Comparison of ENCODE assay signal across 17 cellular contexts in genomic region chr17:38562903-38563302, GRCh38. TPM values are rescaled to one million over a fixed set of nuclear protein-coding genes. Genes with fewer than 3 reads are reported as not detected.
DNase-seq lines count a peak whose midpoint lies in the region; FAIRE-seq and TF ChIP-seq lines count a peak whose summit lies in the region.
"Had no signal": no experiment of that assay in that cellular context is flagged by ENCODE, and none has a peak within 500 bp of the region (broad histone marks: within the 10 kb centered on the region; RNA-seq: fewer than 3 reads in every experiment).

No MANE protein-coding gene starts in this region.

- H4K20me1 ChIP-seq in BLaER1, result peaks cover 58% of the 10 kb centered on the region

- no peak overlapping the region for H3K9ac ChIP-seq in BLaER1
- no peak overlapping the region for H3K9ac ChIP-seq in HUES6 (ENCODE audit: low read length)
- no peak overlapping the region for H3K9ac ChIP-seq in endodermal cell (ENCODE audit: extremely low read depth, low read length, poor library complexity, severe bottlenecking)

- peak; percentile 88 for DNase-seq in endodermal cell
- DNase-seq in small intestine, result no peak
- DNase-seq in effector CD4-positive, alpha-beta T cell, result no peak
- no peak for DNase-seq in activated T-cell treated with anti-CD3 and anti-CD28 coated beads for 4 hours
- no peak for DNase-seq in activated CD8-positive, alpha-beta memory T cell treated with anti-CD3 and anti-CD28 coated beads for 24 hours
- DNase-seq: CD4-positive, CD25-positive, alpha-beta regulatory T cell; GF-D8; NCI-H1930; NCI-H510A treated with DMSO at 0.1 percent for 48 hours; SHP77 treated with DMSO at 0.1 percent for 48 hours had no signal

- WGBS in endodermal cell (ENCODE audit: insufficient coverage in 1 of 2, insufficient read length in 1 of 2), 2 experiments, result 6 to 10% methylated on average over 5 to 16 of the region's 16 CpGs
- WGBS in small intestine, 3 donors, result 15 to 38% (median 24%) methylated on average over 16 of the region's 16 CpGs

- no peaks in the 10 kb centered on the region for H3K36me3 ChIP-seq in BLaER1
- no peaks in the 10 kb centered on the region for H3K36me3 ChIP-seq in HUES6 (ENCODE audit: control insufficient read depth, insufficient read depth, low read length)
- H3K36me3 ChIP-seq in endodermal cell (ENCODE audit: control insufficient read depth, insufficient read depth, low read length), result no peaks in the 10 kb centered on the region
- H3K36me3 ChIP-seq in small intestine (ENCODE audit: control insufficient read depth in 2 of 2, insufficient read depth in 2 of 2, low read length in 2 of 2), result no peaks in the 10 kb centered on the region
- H3K36me3 ChIP-seq: HAP-1 had no signal

- H3K9me3 Mint-ChIP-seq in endodermal cell, result no peaks in the 10 kb centered on the region
- H3K9me3 Mint-ChIP-seq: IgD-negative memory B cell had no signal

- H3K27me3 Mint-ChIP-seq in endodermal cell (ENCODE audit: insufficient read depth), result peaks cover 95% of the 10 kb centered on the region

- H3K4me1 Mint-ChIP-seq in endodermal cell, result peaks cover 12% of the 10 kb centered on the region

- peaks cover 95% of the 10 kb centered on the region for H3K27me3 ChIP-seq in BLaER1
- peaks cover 97% of the 10 kb centered on the region for H3K27me3 ChIP-seq in HUES6 (ENCODE audit: control insufficient read depth, insufficient read depth, low read length)
- H3K27me3 ChIP-seq in endodermal cell (ENCODE audit: control insufficient read depth, insufficient read depth, low read length, poor library complexity, severe bottlenecking), result peaks cover 97% of the 10 kb centered on the region
- peaks cover 7% of the 10 kb centered on the region for H3K27me3 ChIP-seq in layer of hippocampus (ENCODE audit: control insufficient read depth, insufficient read depth, low read length)
- peaks cover 11 to 63% of the 10 kb centered on the region in 2 donors for H3K27me3 ChIP-seq in small intestine (ENCODE audit: control insufficient read depth in 2 of 2, insufficient read depth in 2 of 2, low read length in 2 of 2)

- H3K27ac Mint-ChIP-seq in endodermal cell, result no peak overlapping the region

- H3K4me2 ChIP-seq in BLaER1, result no peak overlapping the region

- no peaks in the 10 kb centered on the region for H3K36me3 Mint-ChIP-seq in endodermal cell (ENCODE audit: low read depth)
- H3K36me3 Mint-ChIP-seq: CD4-positive, CD25-positive, alpha-beta regulatory T cell; IgD-negative memory B cell had no signal

- FAIRE-seq in small intestine (lab: Jason Lieb, UNC), result no peak
- FAIRE-seq: A204.1 had no signal

- 0 out of 2 replicates have a peak, but pooled peaks cover 10% of the 10 kb centered on the region for H3K9me3 ChIP-seq in BLaER1
- H3K9me3 ChIP-seq in HUES6 (ENCODE audit: control insufficient read depth, insufficient read depth, low read depth, low read length), result no peaks in the 10 kb centered on the region
- no peaks in the 10 kb centered on the region for H3K9me3 ChIP-seq in endodermal cell (ENCODE audit: control insufficient read depth, low read length)
- H3K9me3 ChIP-seq in small intestine (ENCODE audit: control insufficient read depth, low read depth), result no peaks in the 10 kb centered on the region

- H3K4me1 ChIP-seq in BLaER1 (peaks cover 42% of the 10 kb centered on the region), HUES6 (ENCODE audit: control insufficient read depth, insufficient read depth, low read length) (peaks cover 54% of the 10 kb centered on the region), endodermal cell (ENCODE audit: control insufficient read depth, insufficient read depth, low read length) (peaks cover 7% of the 10 kb centered on the region), small intestine (ENCODE audit: control insufficient read depth in 2 of 2, insufficient read depth in 1 of 2, low read depth in 1 of 2, low read length in 1 of 2) (peaks cover 0 to 2% of the 10 kb centered on the region in 2 donors)

- no peak for TF ChIP-seq CTCF in endodermal cell (conservative IDR thresholded peaks at IDR 0.05)

- H3K27ac ChIP-seq in BLaER1, result no peak overlapping the region
- H3K27ac ChIP-seq in HUES6 (ENCODE audit: low read depth, low read length), result no peak overlapping the region
- H3K27ac ChIP-seq in endodermal cell (ENCODE audit: low read depth, low read length), result no peak overlapping the region
- peak overlapping the region; percentile 19 for H3K27ac ChIP-seq in layer of hippocampus (ENCODE audit: low read depth, low read length)
- no peak overlapping the region for H3K27ac ChIP-seq in small intestine (ENCODE audit: low read depth in 1 of 2, low read length in 1 of 2)

- peak overlapping the region; percentile 38 for H3K4me3 Mint-ChIP-seq in endodermal cell

- H3K4me3 ChIP-seq in BLaER1 (0 out of 2 replicates have a peak overlapping the region, but pooled peaks have one; percentile 18), HUES6 (ENCODE audit: low read depth, low read length) (peak overlapping the region; percentile 62), endodermal cell (ENCODE audit: low read length) (no peak overlapping the region), small intestine (ENCODE audit: low read depth in 1 of 2, low read length in 2 of 2) (no peak overlapping the region)
- H3K4me3 ChIP-seq: HAP-1 had no signal

RNA-seq across cellular contexts. Expression of gene SRCIN1, which starts 42.8 kb away (rescaled TPM):
- total RNA-seq in endodermal cell, result 1 to 10 TPM; 2.8 to 5.9 TPM
- polyA plus RNA-seq in endodermal cell (2013, experiment 1 of 2), result 13.0 TPM
- 12.7 TPM for polyA plus RNA-seq in endodermal cell (2013, experiment 2 of 2)
- 1 to 10 TPM in 1 of 3 donors, under 1 TPM in 2; 0.45 to 1.4 (median 0.54) TPM for polyA plus RNA-seq in small intestine
- total RNA-seq: CD4-positive, CD25-positive, alpha-beta regulatory T cell; LHCN-M2 had no signal
- polyA plus RNA-seq: CD4-positive, CD25-positive, alpha-beta regulatory T cell; IgD-negative memory B cell had no signal

Comparison
In these comparisons a context has a peak if more than half of its experiments do, and no peak if none do; other contexts are left out.
1. H3K4me3 ChIP-seq: peak in BLaER1 (single experiment) and HUES6 (single experiment); none in endodermal cell (single experiment) and small intestine (0 of 2).